In genomic region chr9:15191358-15191757, GRCh38 we compare ENCODE assay signal across 18 cellular contexts.
DNase-seq lines count a peak whose midpoint lies in the region; ATAC-seq, FAIRE-seq and TF ChIP-seq lines count a peak whose summit lies in the region.
"Had no signal": no experiment of that assay in that cellular context is flagged by ENCODE, and none has a peak within 500 bp of the region (broad histone marks: within the 10 kb centered on the region; RNA-seq: fewer than 3 reads in every experiment).

No MANE protein-coding gene starts in this region.

- no peaks in the 10 kb centered on the region for H3K9me2 ChIP-seq in MM.1S (replicated peaks; ENCODE audit: insufficient read depth, low read length)

- no peaks in the 10 kb centered on the region for H3K4me1 ChIP-seq in MM.1S (ENCODE audit: low read length)
- H3K4me1 ChIP-seq in CD8-positive, alpha-beta T cell (ENCODE audit: insufficient read depth, low read length) = peaks cover 6% of the 10 kb centered on the region
- H3K4me1 ChIP-seq: vagina had no signal

- no peaks in the 10 kb centered on the region for H3K36me3 ChIP-seq in MM.1S (replicated peaks; ENCODE audit: insufficient read depth, low read length)
- H3K36me3 ChIP-seq in CD8-positive, alpha-beta T cell (ENCODE audit: insufficient read depth, low read length) = peaks cover 30% of the 10 kb centered on the region

- H3K79me2 ChIP-seq in MM.1S (ENCODE audit: low read length) = no peaks in the 10 kb centered on the region

- ATAC-seq in HG02678 (IDR thresholded peaks at IDR 0.05; ENCODE audit: unreplicated experiment) = peak; percentile 95
- no peak for ATAC-seq in CD8-positive, alpha-beta T cell
- ATAC-seq: esophagus mucosa, HepG2, sciatic nerve had no signal

- no peak overlapping the region for H3K4me3 Mint-ChIP-seq in activated naive CD4-positive, alpha-beta T cell treated with anti-CD3 and anti-CD28 coated beads for 36 hours
- no peak overlapping the region for H3K4me3 Mint-ChIP-seq in stimulated activated naive CD8-positive, alpha-beta T cell treated with anti-CD3 and anti-CD28 coated beads, Interleukin-15, Interleukin-2, amounts not matched to agents 100 ng/mL and 50 ng/mL, for 24 hours
- no peak overlapping the region for H3K4me3 Mint-ChIP-seq in CD8-positive, alpha-beta T cell
- H3K4me3 Mint-ChIP-seq: CD4-positive, alpha-beta T cell had no signal

- POLR2A ChIA-PET in CD8-positive, alpha-beta T cell (lab: Charles Lee) = no interaction called here

- peaks cover 4% of the 10 kb centered on the region for H3K9me3 Mint-ChIP-seq in activated naive CD4-positive, alpha-beta T cell treated with anti-CD3 and anti-CD28 coated beads for 36 hours
- no peaks in the 10 kb centered on the region for H3K9me3 Mint-ChIP-seq in stimulated activated naive CD8-positive, alpha-beta T cell treated with anti-CD3 and anti-CD28 coated beads, Interleukin-15, Interleukin-2, amounts not matched to agents 100 ng/mL and 50 ng/mL, for 24 hours
- H3K9me3 Mint-ChIP-seq in CD8-positive, alpha-beta T cell = peaks cover 5% of the 10 kb centered on the region
- H3K9me3 Mint-ChIP-seq: CD4-positive, alpha-beta T cell had no signal

- H3F3A ChIP-seq in MM.1S (ENCODE audit: insufficient read depth, low read length) = no peaks in the 10 kb centered on the region

- H2AFZ ChIP-seq in MM.1S (ENCODE audit: low read length) = no peak overlapping the region
- H2AFZ ChIP-seq: GM23248 had no signal

- CTCF ChIA-PET in activated naive CD4-positive, alpha-beta T cell treated with anti-CD3 and anti-CD28 coated beads for 36 hours (lab: Charles Lee) = interaction anchor here (0.6 kb wide), 1 partner anchor 90 kb away, joined by 4 read pairs; no protein-coding TSS in a partner anchor
- CTCF ChIA-PET in CD8-positive, alpha-beta T cell (lab: Charles Lee) = no interaction called here

- no peak overlapping the region for H3K27ac ChIP-seq in MM.1S (ENCODE audit: low read length)
- H3K27ac ChIP-seq in CD8-positive, alpha-beta T cell (ENCODE audit: low read depth, low read length) = no peak overlapping the region
- H3K27ac ChIP-seq: GM23248, vagina had no signal

- no peak overlapping the region for H3K4me2 ChIP-seq in MM.1S (ENCODE audit: low read depth, low read length)

- intact Hi-C loops in activated naive CD4-positive, alpha-beta T cell treated with anti-CD3 and anti-CD28 coated beads for 36 hours (cut with micrococcal nuclease) = no loop called here
- intact Hi-C loops in CD8-positive, alpha-beta T cell (cut with DNase I, micrococcal nuclease) = no loop called here

- no peak overlapping the region for H3K9ac ChIP-seq in MM.1S (ENCODE audit: low read length)
- H3K9ac ChIP-seq: GM23248 had no signal

- no peaks in the 10 kb centered on the region for H4K20me1 ChIP-seq in MM.1S (ENCODE audit: insufficient read depth, low read length)

- H3K27me3 Mint-ChIP-seq in activated naive CD4-positive, alpha-beta T cell treated with anti-CD3 and anti-CD28 coated beads for 36 hours (ENCODE audit: low read depth) = no peaks in the 10 kb centered on the region
- H3K27me3 Mint-ChIP-seq in stimulated activated naive CD8-positive, alpha-beta T cell treated with anti-CD3 and anti-CD28 coated beads, Interleukin-15, Interleukin-2, amounts not matched to agents 100 ng/mL and 50 ng/mL, for 24 hours = no peaks in the 10 kb centered on the region
- H3K27me3 Mint-ChIP-seq in CD8-positive, alpha-beta T cell (ENCODE audit: low read depth) = no peaks in the 10 kb centered on the region
- H3K27me3 Mint-ChIP-seq: CD4-positive, alpha-beta T cell had no signal

- peak; percentile 21 for DNase-seq in activated naive CD4-positive, alpha-beta T cell treated with anti-CD3 and anti-CD28 coated beads for 36 hours
- no peak for DNase-seq in activated naive CD4-positive, alpha-beta T cell (lab: John Stamatoyannopoulos, UW)
- DNase-seq in MM.1S = peak; percentile 19
- no peak for DNase-seq in CD8-positive, alpha-beta T cell
- no peak for DNase-seq in COLO829 (ENCODE audit: low spot score)
- no peak for DNase-seq in urothelium cell line (ENCODE audit: low spot score)
- DNase-seq: CD4-positive, alpha-beta T cell; glutamatergic neuron; GM23248; NCI-H1694 treated with DMSO at 0.1 percent for 48 hours; nucleus accumbens; Right ventricle myocardium superior had no signal

- H3K27ac Mint-ChIP-seq in activated naive CD4-positive, alpha-beta T cell treated with anti-CD3 and anti-CD28 coated beads for 36 hours = no peak overlapping the region
- peak overlapping the region; percentile 9 for H3K27ac Mint-ChIP-seq in stimulated activated naive CD8-positive, alpha-beta T cell treated with anti-CD3 and anti-CD28 coated beads, Interleukin-15, Interleukin-2, amounts not matched to agents 100 ng/mL and 50 ng/mL, for 24 hours
- no peak overlapping the region for H3K27ac Mint-ChIP-seq in CD8-positive, alpha-beta T cell
- H3K27ac Mint-ChIP-seq: CD4-positive, alpha-beta T cell had no signal

- no peak for TF ChIP-seq CTCF in MM.1S (IDR thresholded peaks at IDR 0.05; ENCODE audit: low read length)
- no peak for TF ChIP-seq CTCF in CD8-positive, alpha-beta T cell (IDR thresholded peaks at IDR 0.05)

- H3K9me3 ChIP-seq in MM.1S (replicated peaks; ENCODE audit: insufficient read depth, low read length) = no peaks in the 10 kb centered on the region
- no peaks in the 10 kb centered on the region for H3K9me3 ChIP-seq in CD8-positive, alpha-beta T cell (ENCODE audit: low read length)
- H3K9me3 ChIP-seq: vagina had no signal

- peaks cover 51% of the 10 kb centered on the region for H3K36me3 Mint-ChIP-seq in activated naive CD4-positive, alpha-beta T cell treated with anti-CD3 and anti-CD28 coated beads for 36 hours (ENCODE audit: low read depth)
- peaks cover 57% of the 10 kb centered on the region for H3K36me3 Mint-ChIP-seq in stimulated activated naive CD8-positive, alpha-beta T cell treated with anti-CD3 and anti-CD28 coated beads, Interleukin-15, Interleukin-2, amounts not matched to agents 100 ng/mL and 50 ng/mL, for 24 hours (ENCODE audit: low read depth)
- H3K36me3 Mint-ChIP-seq in CD8-positive, alpha-beta T cell = peaks cover 88% of the 10 kb centered on the region

- FAIRE-seq in urothelium cell line (lab: Jason Lieb, UNC) = no peak
- FAIRE-seq: HepG2 had no signal

- H3K4me1 Mint-ChIP-seq in activated naive CD4-positive, alpha-beta T cell treated with anti-CD3 and anti-CD28 coated beads for 36 hours (ENCODE audit: low read depth) = peaks cover 11% of the 10 kb centered on the region
- peaks cover 18% of the 10 kb centered on the region for H3K4me1 Mint-ChIP-seq in stimulated activated naive CD8-positive, alpha-beta T cell treated with anti-CD3 and anti-CD28 coated beads, Interleukin-15, Interleukin-2, amounts not matched to agents 100 ng/mL and 50 ng/mL, for 24 hours (ENCODE audit: low read depth)
- H3K4me1 Mint-ChIP-seq in CD8-positive, alpha-beta T cell (ENCODE audit: low read depth) = peaks cover 15% of the 10 kb centered on the region

- H3K27me3 ChIP-seq in MM.1S (replicated peaks; ENCODE audit: insufficient read depth, low read length) = no peaks in the 10 kb centered on the region
- H3K27me3 ChIP-seq in CD8-positive, alpha-beta T cell (ENCODE audit: insufficient read depth, low read length) = no peaks in the 10 kb centered on the region
- H3K27me3 ChIP-seq: vagina had no signal

- no peak overlapping the region for H3K4me3 ChIP-seq in MM.1S (ENCODE audit: low read length)
- H3K4me3 ChIP-seq in CD8-positive, alpha-beta T cell (ENCODE audit: low read depth, low read length) = no peak overlapping the region
- H3K4me3 ChIP-seq: GM23248, vagina had no signal

Comparison
In these comparisons a context has a peak if more than half of its experiments do, and no peak if none do; other contexts are left out.
1. DNase-seq: peak in activated naive CD4-positive, alpha-beta T cell treated with anti-CD3 and anti-CD28 coated beads for 36 hours (single experiment) and MM.1S (single experiment); none in activated naive CD4-positive, alpha-beta T cell (0 of 4), CD8-positive, alpha-beta T cell (0 of 7), COLO829 (single experiment) and urothelium cell line (single experiment).